1 cellular context compared by ENCODE assay signal in the genomic region with DNA sequence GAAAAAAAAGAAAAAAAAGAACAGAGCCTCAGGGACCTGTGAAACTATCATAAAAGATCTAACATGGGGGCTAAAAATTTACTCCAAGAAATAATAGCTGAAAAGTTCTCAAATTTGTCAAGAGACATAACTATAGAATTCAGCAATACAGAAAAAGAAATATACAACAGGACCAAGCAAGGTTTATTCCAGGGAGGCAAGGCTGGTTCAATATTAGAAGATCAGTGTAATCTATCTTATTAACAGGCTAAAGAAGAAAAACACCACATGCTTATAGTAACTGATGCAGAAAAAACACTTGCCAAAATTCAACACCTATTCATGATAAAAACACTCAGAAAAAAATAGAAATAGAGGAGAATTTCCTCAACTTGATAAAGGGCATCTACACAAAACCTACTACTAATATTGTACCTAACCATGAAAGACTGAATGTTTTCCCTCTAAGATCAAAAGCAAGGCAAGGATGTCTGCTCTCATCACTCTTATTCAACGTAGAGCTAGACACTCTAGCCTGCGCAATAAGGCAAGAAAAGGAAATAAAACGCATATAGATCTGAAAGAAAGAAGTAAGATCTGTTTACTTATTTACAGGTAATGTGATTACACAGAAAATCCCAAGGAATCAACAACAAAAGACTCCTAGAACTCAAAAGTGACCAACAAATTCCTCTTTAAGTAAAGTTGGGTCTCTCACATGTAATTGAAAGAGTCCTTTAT.
TF ChIP-seq lines count a peak whose summit lies in the region.

No MANE protein-coding gene starts in this region.

TF ChIP-seq in GM12878, 131 proteins besides CTCF, POLR2A, EP300 and RAD21:
- TF ChIP-seq, protein P1, sequence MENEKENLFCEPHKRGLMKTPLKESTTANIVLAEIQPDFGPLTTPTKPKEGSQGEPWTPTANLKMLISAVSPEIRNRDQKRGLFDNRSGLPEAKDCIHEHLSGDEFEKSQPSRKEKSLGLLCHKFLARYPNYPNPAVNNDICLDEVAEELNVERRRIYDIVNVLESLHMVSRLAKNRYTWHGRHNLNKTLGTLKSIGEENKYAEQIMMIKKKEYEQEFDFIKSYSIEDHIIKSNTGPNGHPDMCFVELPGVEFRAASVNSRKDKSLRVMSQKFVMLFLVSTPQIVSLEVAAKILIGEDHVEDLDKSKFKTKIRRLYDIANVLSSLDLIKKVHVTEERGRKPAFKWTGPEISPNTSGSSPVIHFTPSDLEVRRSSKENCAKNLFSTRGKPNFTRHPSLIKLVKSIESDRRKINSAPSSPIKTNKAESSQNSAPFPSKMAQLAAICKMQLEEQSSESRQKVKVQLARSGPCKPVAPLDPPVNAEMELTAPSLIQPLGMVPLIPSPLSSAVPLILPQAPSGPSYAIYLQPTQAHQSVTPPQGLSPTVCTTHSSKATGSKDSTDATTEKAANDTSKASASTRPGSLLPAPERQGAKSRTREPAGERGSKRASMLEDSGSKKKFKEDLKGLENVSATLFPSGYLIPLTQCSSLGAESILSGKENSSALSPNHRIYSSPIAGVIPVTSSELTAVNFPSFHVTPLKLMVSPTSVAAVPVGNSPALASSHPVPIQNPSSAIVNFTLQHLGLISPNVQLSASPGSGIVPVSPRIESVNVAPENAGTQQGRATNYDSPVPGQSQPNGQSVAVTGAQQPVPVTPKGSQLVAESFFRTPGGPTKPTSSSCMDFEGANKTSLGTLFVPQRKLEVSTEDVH (IDR thresholded peaks at IDR 0.05; ENCODE audit: low read depth, partially characterized antibody) = no peak
- TF ChIP-seq NRF1 (conservative IDR thresholded peaks at IDR 0.05; ENCODE audit: low read depth, low read length) = no peak
- TF ChIP-seq, protein P2, sequence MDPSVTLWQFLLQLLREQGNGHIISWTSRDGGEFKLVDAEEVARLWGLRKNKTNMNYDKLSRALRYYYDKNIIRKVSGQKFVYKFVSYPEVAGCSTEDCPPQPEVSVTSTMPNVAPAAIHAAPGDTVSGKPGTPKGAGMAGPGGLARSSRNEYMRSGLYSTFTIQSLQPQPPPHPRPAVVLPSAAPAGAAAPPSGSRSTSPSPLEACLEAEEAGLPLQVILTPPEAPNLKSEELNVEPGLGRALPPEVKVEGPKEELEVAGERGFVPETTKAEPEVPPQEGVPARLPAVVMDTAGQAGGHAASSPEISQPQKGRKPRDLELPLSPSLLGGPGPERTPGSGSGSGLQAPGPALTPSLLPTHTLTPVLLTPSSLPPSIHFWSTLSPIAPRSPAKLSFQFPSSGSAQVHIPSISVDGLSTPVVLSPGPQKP (IDR thresholded peaks at IDR 0.05; ENCODE audit: low read depth, low read length) = no peak
- TF ChIP-seq MEF2A (IDR thresholded peaks at IDR 0.05; ENCODE audit: insufficient read depth, low read depth, low read length) = no peak
- TF ChIP-seq TCF7 (IDR thresholded peaks at IDR 0.05; ENCODE audit: borderline replicate concordance) = no peak
- TF ChIP-seq SIN3A (IDR thresholded peaks at IDR 0.05; ENCODE audit: low read depth, low read length) = no peak
- TF ChIP-seq JUNB (IDR thresholded peaks at IDR 0.05) = no peak
- TF ChIP-seq MEF2B (IDR thresholded peaks at IDR 0.05; ENCODE audit: partially characterized antibody, poor library complexity, severe bottlenecking) = no peak
- TF ChIP-seq, protein P3, sequence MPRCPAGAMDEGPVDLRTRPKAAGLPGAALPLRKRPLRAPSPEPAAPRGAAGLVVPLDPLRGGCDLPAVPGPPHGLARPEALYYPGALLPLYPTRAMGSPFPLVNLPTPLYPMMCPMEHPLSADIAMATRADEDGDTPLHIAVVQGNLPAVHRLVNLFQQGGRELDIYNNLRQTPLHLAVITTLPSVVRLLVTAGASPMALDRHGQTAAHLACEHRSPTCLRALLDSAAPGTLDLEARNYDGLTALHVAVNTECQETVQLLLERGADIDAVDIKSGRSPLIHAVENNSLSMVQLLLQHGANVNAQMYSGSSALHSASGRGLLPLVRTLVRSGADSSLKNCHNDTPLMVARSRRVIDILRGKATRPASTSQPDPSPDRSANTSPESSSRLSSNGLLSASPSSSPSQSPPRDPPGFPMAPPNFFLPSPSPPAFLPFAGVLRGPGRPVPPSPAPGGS (IDR thresholded peaks at IDR 0.05; ENCODE audit: borderline replicate concordance, insufficient read depth, low read depth, low read length, poor library complexity, severe bottlenecking) = no peak
- no peak for TF ChIP-seq RBBP5 (conservative IDR thresholded peaks at IDR 0.05)
- TF ChIP-seq KDM1A (IDR thresholded peaks at IDR 0.05; ENCODE audit: borderline replicate concordance) = no peak
- TF ChIP-seq SMAD1 (IDR thresholded peaks at IDR 0.05; ENCODE audit: low read depth, partially characterized antibody) = no peak
- TF ChIP-seq YY1 (IDR thresholded peaks at IDR 0.05; ENCODE audit: low read depth, low read length) = no peak
TF ChIP-seq in GM12878: peak in this region for 0.
